In genomic region chr5:154284433-154284832, GRCh38 we compare ENCODE assay signal across 8 cellular contexts.
DNase-seq lines count a peak whose midpoint lies in the region; ATAC-seq and TF ChIP-seq lines count a peak whose summit lies in the region.

No MANE protein-coding gene starts in this region.

- in situ Hi-C loops in mammary epithelial cell (cut with MboI; ENCODE audit: low sequenced_read_pairs in 2 of 2) = no loop called here

- peaks cover 20% of the 10 kb centered on the region for H3K4me1 ChIP-seq in mammary epithelial cell (ENCODE audit: insufficient read depth, low read length)

- no peaks in the 10 kb centered on the region for H4K20me1 ChIP-seq in mammary epithelial cell (ENCODE audit: insufficient read depth, low read length)

- H3K79me2 ChIP-seq in mammary epithelial cell (ENCODE audit: insufficient read depth, low read length) = no peaks in the 10 kb centered on the region

- CTCF ChIA-PET in mammary epithelial cell (lab: Charles Lee; ENCODE audit: low non-redundant PET) = no interaction called here

- H3K27me3 ChIP-seq in mammary epithelial cell (ENCODE audit: insufficient read depth, low read length) = no peaks in the 10 kb centered on the region

- no peak overlapping the region for H3K4me3 ChIP-seq in mammary epithelial cell (replicated peaks in 1 of 3; ENCODE audit: insufficient read depth in 1 of 3, low read depth in 2 of 3, low read length in 3 of 3)

- H2AFZ ChIP-seq in mammary epithelial cell (ENCODE audit: low read depth, low read length) = no peak overlapping the region

- H3K36me3 Mint-ChIP-seq in memory B cell = peaks cover 14% of the 10 kb centered on the region

- DNase-seq in memory B cell (ENCODE audit: low spot score in 2 of 2) = peak in 1 of 2 donors; percentile 23
- no peak for DNase-seq in mammary epithelial cell
- DNase-seq in A172 (ENCODE audit: low spot score) = no peak
- DNase-seq in activated CD4-positive, CD25-positive, alpha-beta regulatory T cell (lab: John Stamatoyannopoulos, UW) = no peak
- DNase-seq in T-helper 1 cell = no peak

- H3K9me3 Mint-ChIP-seq in memory B cell = no peaks in the 10 kb centered on the region

- intact Hi-C loops in mammary epithelial cell (cut with micrococcal nuclease) = no loop called here

- H3K27ac Mint-ChIP-seq in memory B cell = peak overlapping the region; percentile 22

- peaks cover 40% of the 10 kb centered on the region for H3K4me1 Mint-ChIP-seq in memory B cell

- H3K4me2 ChIP-seq in mammary epithelial cell (ENCODE audit: insufficient read depth, low read depth, low read length) = no peak overlapping the region

- H3K9ac ChIP-seq in mammary epithelial cell (ENCODE audit: insufficient read depth, low read length) = no peak overlapping the region

- no peaks in the 10 kb centered on the region for H3K36me3 ChIP-seq in mammary epithelial cell (ENCODE audit: insufficient read depth, low read length)

- H3K27ac ChIP-seq in mammary epithelial cell (ENCODE audit: insufficient read depth, low read depth, low read length) = no peak overlapping the region

- no TSS peak for BruUV-seq in mammary epithelial cell (replicated peaks; lab: Mats Ljungman, UMichigan)

- WGBS in mammary epithelial cell (ENCODE audit: low coverage, missing lambda C conversion rate) = 86% methylated on average over 2 of the region's 2 CpGs

- ATAC-seq in GM19023 (IDR thresholded peaks at IDR 0.05; ENCODE audit: unreplicated experiment) (peak; percentile 94), HG02623 (IDR thresholded peaks at IDR 0.05; ENCODE audit: unreplicated experiment) (peak; percentile 94), HG03521 (IDR thresholded peaks at IDR 0.05; ENCODE audit: unreplicated experiment) (peak; percentile 74), memory B cell (ENCODE audit: low read depth) (peak; percentile 99)

- H3K4me3 Mint-ChIP-seq in memory B cell = no peak overlapping the region

- dilution Hi-C loops in mammary epithelial cell (cut with HindIII; ENCODE audit: low sequenced_read_pairs) = no loop called here

- TF ChIP-seq CTCF in mammary epithelial cell (conservative IDR thresholded peaks at IDR 0.05 in 1 of 2, IDR thresholded peaks at IDR 0.05 in 1 of 2; ENCODE audit: extremely low read depth in 1 of 2, insufficient read depth in 1 of 2, low read depth in 1 of 2, low read length in 2 of 2) = no peak

- no peaks in the 10 kb centered on the region for H3K27me3 Mint-ChIP-seq in memory B cell

- no peaks in the 10 kb centered on the region for H3K9me3 ChIP-seq in mammary epithelial cell (replicated peaks; ENCODE audit: insufficient read depth, low read length)
